Comparison of ENCODE assay signal across 14 cellular contexts in the genomic region with DNA sequence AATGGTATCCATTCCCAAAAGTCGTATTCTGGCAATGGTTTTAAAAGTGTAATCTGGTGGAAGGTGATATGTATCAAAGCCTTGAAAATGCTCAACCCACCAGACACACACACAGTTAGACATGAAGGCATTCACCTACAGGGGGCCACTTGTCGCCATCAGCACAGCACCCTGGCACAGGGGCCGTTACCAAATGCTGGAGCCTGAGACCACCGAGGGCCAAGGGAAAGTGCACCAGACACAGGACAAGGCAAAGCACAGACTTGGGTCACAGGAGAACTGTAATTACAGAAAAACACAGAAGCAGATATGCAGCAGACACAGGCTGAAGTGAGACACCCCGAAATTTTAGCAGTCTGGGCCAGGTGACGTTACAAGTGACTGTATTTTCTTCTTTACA.
"Had no signal": no experiment of that assay in that cellular context is flagged by ENCODE, and none has a peak within 500 bp of the region (broad histone marks: within the 10 kb centered on the region; RNA-seq: fewer than 3 reads in every experiment).

No MANE protein-coding gene starts in this region.

- H3K4me3 ChIP-seq: esophagus squamous epithelium, upper lobe of left lung, vagina had no signal

- H2AFZ ChIP-seq: parathyroid adenoma had no signal

- H3K9me3 ChIP-seq: esophagus squamous epithelium, upper lobe of left lung, vagina had no signal

- ATAC-seq: left colon; naive thymus-derived CD4-positive, alpha-beta T cell had no signal

- H3K4me3 Mint-ChIP-seq: naive thymus-derived CD4-positive, alpha-beta T cell; nephron progenitor cell had no signal

- DNase-seq: dermis blood vessel endothelial cell; esophagus squamous epithelium; foreskin fibroblast; left colon; mesendoderm; naive thymus-derived CD4-positive, alpha-beta T cell; nephron progenitor cell; small intestine; stimulated activated CD4-positive, alpha-beta T cell treated with anti-CD3 and anti-CD28 coated beads, Interleukin-2, amount 100 ng/mL, for 48 hours; stimulated activated naive CD4-positive, alpha-beta T cell treated with Interleukin-2 at 50 U/mL for 16 hours; upper lobe of left lung had no signal

- H3K4me1 ChIP-seq: parathyroid adenoma had no signal

- H3K27ac ChIP-seq: esophagus squamous epithelium, parathyroid adenoma, upper lobe of left lung, vagina had no signal

- H3K27ac Mint-ChIP-seq: nephron progenitor cell had no signal

- H3K9me3 Mint-ChIP-seq: naive thymus-derived CD4-positive, alpha-beta T cell; nephron progenitor cell had no signal

- H3K36me3 ChIP-seq: vagina had no signal

- H3K27me3 ChIP-seq: esophagus squamous epithelium, upper lobe of left lung, vagina had no signal

- H3K9ac ChIP-seq: parathyroid adenoma had no signal

- FAIRE-seq: colon, small intestine had no signal

- H3K27me3 Mint-ChIP-seq: naive thymus-derived CD4-positive, alpha-beta T cell had no signal
